Comparison of ENCODE assay signal across 1 cellular context in genomic region chr6:150507361-150507760, GRCh38.
A peak's percentile ranks its signal among the peaks of the same experiment; 100 is the strongest.
DNase-seq lines count a peak whose midpoint lies in the region.

No MANE protein-coding gene starts in this region.

- peak; percentile 25 for DNase-seq in ureter (ENCODE audit: low spot score)
